ENCODE assay signal across 8 cellular contexts in the genomic region with DNA sequence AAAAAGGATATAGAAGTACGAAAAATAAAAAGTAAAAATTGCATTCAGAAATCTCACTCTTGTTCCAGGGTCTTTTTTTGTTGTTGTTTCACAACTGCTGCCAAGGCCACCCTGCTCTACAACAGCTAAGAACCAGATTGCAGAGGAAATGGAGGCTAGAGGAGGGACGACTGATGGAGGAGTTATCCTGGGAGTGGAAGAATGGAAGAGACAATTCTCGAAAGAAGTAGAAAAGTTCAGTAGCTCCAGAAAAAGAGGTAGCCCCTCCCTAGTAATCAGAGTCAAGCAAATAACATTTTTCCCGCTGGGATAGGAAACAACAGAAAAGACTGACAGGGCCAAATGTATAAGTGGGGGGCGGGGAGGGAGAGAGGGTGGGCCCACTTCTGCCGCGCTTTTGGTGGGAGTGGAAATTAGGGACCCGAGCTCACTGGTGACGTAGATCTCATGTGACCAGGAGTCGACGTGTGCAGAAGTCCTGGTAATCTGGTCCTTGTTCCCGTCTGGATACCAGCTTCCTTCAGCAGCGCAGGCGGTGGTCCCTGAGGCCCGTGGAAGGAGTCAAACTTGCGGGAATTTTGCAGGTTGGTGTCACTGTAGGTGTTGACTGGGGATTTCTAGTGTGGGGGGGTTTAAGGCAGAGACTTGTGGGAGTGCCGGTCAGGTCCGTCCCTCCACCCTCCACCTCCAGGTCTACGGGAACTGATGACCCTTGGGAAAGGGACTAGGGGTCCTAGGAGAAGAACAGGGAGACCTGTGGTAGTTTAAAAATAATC. TPM values are rescaled to one million over a fixed set of nuclear protein-coding genes. Genes with fewer than 3 reads are reported as not detected.
DNase-seq lines count a peak whose midpoint lies in the region; ATAC-seq, FAIRE-seq and TF ChIP-seq lines count a peak whose summit lies in the region.

A gene with protein sequence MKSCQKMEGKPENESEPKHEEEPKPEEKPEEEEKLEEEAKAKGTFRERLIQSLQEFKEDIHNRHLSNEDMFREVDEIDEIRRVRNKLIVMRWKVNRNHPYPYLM (plus strand): TSS at position 484 of the 776 bp plus-strand sequence. CDS start 1,179 bp downstream, outside the sequence.

- H3K9me3 ChIP-seq in A673 (ENCODE audit: low read depth, low read length, poor library complexity, severe bottlenecking) (no peaks in the 10 kb centered on the region), heart right ventricle (no peaks in the 10 kb centered on the region)

- 3 to 4% methylated on average over 19 of the region's 19 CpGs for WGBS in heart right ventricle, 2 donors

- DNase-seq in A673 (ENCODE audit: low spot score) (peak; percentile 87), GM18507 (ENCODE audit: extremely low spot score, insufficient read length, low read depth) (no peak), NCI-H2196 (lab: John Stamatoyannopoulos, UW; ENCODE audit: unreplicated experiment) (peak; percentile 63), heart right ventricle (peak; percentile 28 to 78), nucleus accumbens (lab: John Stamatoyannopoulos, UW) (peak in 47 of 56 donors; percentile 0 to 70 (median 30))

- intact Hi-C loops in A673 (cut with micrococcal nuclease; ENCODE audit: unreplicated experiment) (no loop called here), heart right ventricle (cut with DNase I) (loop anchor here in 1 of 10 donors (10.0 kb wide), 1 partner anchor 1751 kb away; no protein-coding TSS in a partner anchor)

- H3K36me3 ChIP-seq in A673 (ENCODE audit: insufficient read depth, low read length, poor library complexity, severe bottlenecking) (peaks cover 5% of the 10 kb centered on the region), heart right ventricle (peaks cover 0 to 11% (median 0%) of the 10 kb centered on the region in 9 donors)

- peak; percentile 85 to 98 (median 97) for ATAC-seq in heart right ventricle
- ATAC-seq in GM19035 (IDR thresholded peaks at IDR 0.05; ENCODE audit: unreplicated experiment): no peak
- ATAC-seq in GM18861 (IDR thresholded peaks at IDR 0.05; ENCODE audit: unreplicated experiment): no peak

- H3K4me1 ChIP-seq in A673 (ENCODE audit: insufficient read depth, low read length, poor library complexity, severe bottlenecking) (no peaks in the 10 kb centered on the region), heart right ventricle (peaks cover 0 to 10% (median 0%) of the 10 kb centered on the region in 9 donors)

- POLR2A ChIA-PET in A673 (lab: Charles Lee; ENCODE audit: low non-redundant PET): interaction anchor here (0.6 to 0.8 kb wide), 2 partner anchors 108 to 396 kb away, joined by 3 read pairs; no protein-coding TSS in a partner anchor

- H3K4me3 ChIP-seq in A673 (ENCODE audit: low read depth, low read length, poor library complexity, severe bottlenecking) (peak within 1 kb of the TSS; percentile 80), heart right ventricle (peak within 1 kb of the TSS; percentile 51 to 84 (median 72))

- peak; percentile 59 for FAIRE-seq in GM18507 (lab: Jason Lieb, UNC)

- TF ChIP-seq CTCF in A673 (conservative IDR thresholded peaks at IDR 0.05; ENCODE audit: low read depth, low read length) (no peak), heart right ventricle (IDR thresholded peaks at IDR 0.05) (no peak)

- H3K27ac ChIP-seq in A673 (ENCODE audit: low read depth, low read length, poor library complexity, severe bottlenecking) (peak within 1 kb of the TSS; percentile 83), angular gyrus (ENCODE audit: low read depth, low read length) (peak within 1 kb of the TSS; percentile 88), heart right ventricle (peak within 1 kb of the TSS; percentile 70 to 92 (median 86))

- CTCF ChIA-PET in A673 (lab: Charles Lee): no interaction called here

- H3K27me3 ChIP-seq in A673 (replicated peaks; ENCODE audit: insufficient read depth, low read depth, low read length, poor library complexity): no peaks in the 10 kb centered on the region
- peaks cover 0 to 30% (median 0%) of the 10 kb centered on the region in 7 donors for H3K27me3 ChIP-seq in heart right ventricle

- no TSS peak for BruUV-seq in A673 (replicated peaks; lab: Mats Ljungman, UMichigan)

RNA-seq across cellular contexts. Expression of the gene that starts here (rescaled TPM):
- total RNA-seq in A673 (2021): 48.6 and 49.7 TPM in 2 replicates
- 10 to 100 TPM; 14.8 to 46.0 (median 23.1) TPM for total RNA-seq in heart right ventricle
- polyA plus RNA-seq in heart right ventricle: 10 to 100 TPM; 47.8 to 56.9 TPM

Comparison
In these comparisons a context has a peak if more than half of its experiments do, and no peak if none do; other contexts are left out.
1. ATAC-seq: peak in heart right ventricle (8 of 8); none in GM19035 (single experiment) and GM18861 (single experiment).
2. Peak in every context shown above with its lines, with median percentiles within 50 percentile points of each other: H3K27ac ChIP-seq.